ENCODE assay signal across 10 cellular contexts in the genomic region with DNA sequence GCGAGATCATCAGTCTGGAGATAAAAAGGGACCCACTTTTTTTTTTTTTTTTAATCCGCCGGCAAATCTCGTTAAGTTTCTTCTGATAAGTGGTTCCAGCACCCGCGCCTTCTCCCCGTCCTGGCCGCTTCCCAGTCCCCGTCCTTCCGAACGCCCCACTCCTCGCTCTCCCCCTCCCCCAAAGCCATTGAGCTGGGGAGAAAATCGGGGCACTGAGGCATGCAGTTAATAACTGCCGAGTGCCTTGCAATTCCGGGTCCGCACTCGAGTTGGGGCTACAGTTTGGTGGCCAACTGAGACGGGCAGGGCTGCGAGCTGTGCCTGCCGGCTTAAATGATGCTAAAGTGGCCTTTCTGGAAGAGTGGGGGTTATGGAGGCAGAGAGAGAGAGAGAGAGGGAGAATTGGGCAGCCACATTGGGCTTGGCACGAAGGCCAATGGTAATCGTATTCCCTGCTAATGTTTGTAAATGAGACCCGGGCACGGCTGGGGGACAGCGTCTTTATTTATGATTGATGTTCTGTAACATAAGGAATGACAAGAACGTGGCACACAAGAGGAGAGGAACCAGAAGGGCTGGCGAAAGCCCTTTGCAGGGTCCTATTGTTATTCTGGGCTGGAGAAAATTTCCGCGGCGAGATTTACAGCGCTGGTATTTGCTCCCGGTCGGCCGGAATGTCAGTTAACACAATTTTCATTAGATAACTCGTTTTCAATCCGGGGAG. TPM values are rescaled to one million over a fixed set of nuclear protein-coding genes. Genes with fewer than 3 reads are reported as not detected.
DNase-seq lines count a peak whose midpoint lies in the region; ATAC-seq and TF ChIP-seq lines count a peak whose summit lies in the region.
"Had no signal": no experiment of that assay in that cellular context is flagged by ENCODE, and none has a peak within 500 bp of the region (broad histone marks: within the 10 kb centered on the region; RNA-seq: fewer than 3 reads in every experiment).

No MANE protein-coding gene starts in this region.

- H3K27me3 Mint-ChIP-seq in CD4-positive, alpha-beta T cell, result peaks cover 74% of the 10 kb centered on the region
- peaks cover 51% of the 10 kb centered on the region for H3K27me3 Mint-ChIP-seq in H9 (ENCODE audit: low read depth)
- H3K27me3 Mint-ChIP-seq in activated T-helper 17 cell treated with anti-CD3 and anti-CD28 coated beads, Interleukin-2, amount 50 U/mL, for 72 hours, result peaks cover 57% of the 10 kb centered on the region

- H3K4ac ChIP-seq in H9 (ENCODE audit: low read depth, low read length), result no peak overlapping the region

- H3K9ac ChIP-seq in H9 (ENCODE audit: extremely low read depth, insufficient read length, low read length), result peak overlapping the region; percentile 56

- no peaks in the 10 kb centered on the region for H3K9me3 Mint-ChIP-seq in CD4-positive, alpha-beta T cell
- no peaks in the 10 kb centered on the region; a peak in 1 of 5 replicates for H3K9me3 Mint-ChIP-seq in H9
- H3K9me3 Mint-ChIP-seq in activated T-helper 17 cell treated with anti-CD3 and anti-CD28 coated beads, Interleukin-2, amount 50 U/mL, for 72 hours, result no peaks in the 10 kb centered on the region

- peaks cover 61% of the 10 kb centered on the region for H3K27me3 ChIP-seq in CD4-positive, alpha-beta T cell (ENCODE audit: control insufficient read depth, insufficient read depth, low read length)
- H3K27me3 ChIP-seq in H9 (ENCODE audit: insufficient read depth, low read length), result peaks cover 11% of the 10 kb centered on the region; the same call in 1 of the 2 replicates

- no peak overlapping the region for H4K5ac ChIP-seq in H9 (ENCODE audit: insufficient read length, low read depth, low read length)

- H2BK5ac ChIP-seq in H9 (ENCODE audit: insufficient read length, low read length), result no peak overlapping the region

- H3K4me3 Mint-ChIP-seq in CD4-positive, alpha-beta T cell, result peak overlapping the region; percentile 80
- H3K4me3 Mint-ChIP-seq in H9, result peak overlapping the region; percentile 76 to 93
- H3K4me3 Mint-ChIP-seq in activated T-helper 17 cell treated with anti-CD3 and anti-CD28 coated beads, Interleukin-2, amount 50 U/mL, for 72 hours, result peak overlapping the region; percentile 64

- peak overlapping the region; percentile 84 for H3K4me2 ChIP-seq in H9 (ENCODE audit: insufficient read depth, insufficient read length, low read length)

- H2BK20ac ChIP-seq in H9 (ENCODE audit: low read depth, low read length, poor library complexity, severe bottlenecking), result no peak overlapping the region

- no peak overlapping the region for H2BK15ac ChIP-seq in H9 (ENCODE audit: low read depth, low read length)

- H4K8ac ChIP-seq in H9 (replicated peaks; ENCODE audit: insufficient read length, low read depth, low read length), result no peak overlapping the region

- H2AFZ ChIP-seq in H9 (ENCODE audit: low read length), result no peak overlapping the region

- TF ChIP-seq CTCF in CD4-positive, alpha-beta T cell (IDR thresholded peaks at IDR 0.05), result no peak
- TF ChIP-seq CTCF in H9 (conservative IDR thresholded peaks at IDR 0.05), result no peak

- no peaks in the 10 kb centered on the region for H4K20me1 ChIP-seq in H9 (ENCODE audit: control insufficient read depth, insufficient read depth, insufficient read length)

- WGBS in H9 (ENCODE audit: extremely low coverage, insufficient read length, low lambda C conversion rate), result no CpG with 5 or more reads among the region's 36 CpGs

- H3K27ac ChIP-seq in CD4-positive, alpha-beta T cell (ENCODE audit: low read depth, low read length), result no peak overlapping the region
- no peak overlapping the region for H3K27ac ChIP-seq in H9 (ENCODE audit: insufficient read length, low read depth, low read length)

- DNase-seq in CD4-positive, alpha-beta T cell, result no peak
- DNase-seq in H9 (peak; percentile 55), left kidney (ENCODE audit: low read depth, low spot score) (peak; percentile 79), mucosa of gallbladder (ENCODE audit: low spot score) (no peak)
- DNase-seq: SHP77 treated with DMSO at 0.1 percent for 48 hours; stimulated activated CD4-positive, alpha-beta T cell treated with anti-CD3 and anti-CD28 coated beads, Interleukin-4, amount 100 ng/mL, for 24 hours had no signal

- no peak overlapping the region for H3K56ac ChIP-seq in H9 (ENCODE audit: insufficient read length, low read depth, low read length)

- H3K9me3 ChIP-seq in CD4-positive, alpha-beta T cell (ENCODE audit: control insufficient read depth, low read length), result no peaks in the 10 kb centered on the region
- no peaks in the 10 kb centered on the region for H3K9me3 ChIP-seq in H9 (ENCODE audit: control insufficient read depth, low read depth, low read length)

- POLR2A ChIA-PET in CD4-positive, alpha-beta T cell (lab: Charles Lee), result interaction anchor here (0.7 to 1.0 kb wide), 2 partner anchors 21 to 60 kb away, joined by 3 to 4 read pairs; no protein-coding TSS in a partner anchor

- peaks cover 22% of the 10 kb centered on the region for H3K23me2 ChIP-seq in H9 (ENCODE audit: insufficient read length, low read depth, low read length, poor library complexity, severe bottlenecking)

- H3K14ac ChIP-seq in H9 (ENCODE audit: insufficient read depth, low read length), result peak overlapping the region; percentile 71; the same call in 1 of the 2 replicates

- CTCF ChIA-PET in CD4-positive, alpha-beta T cell (lab: Charles Lee), result interaction anchor here (0.6 kb wide), 1 partner anchor 361 kb away, joined by 3 read pairs; no protein-coding TSS in a partner anchor

- H3K27ac Mint-ChIP-seq in CD4-positive, alpha-beta T cell, result no peak overlapping the region
- H3K27ac Mint-ChIP-seq in H9, result no peak overlapping the region; a peak in 2 of 7 replicates
- H3K27ac Mint-ChIP-seq in activated T-helper 17 cell treated with anti-CD3 and anti-CD28 coated beads, Interleukin-2, amount 50 U/mL, for 72 hours, result no peak overlapping the region

- H3T11ph ChIP-seq in H9 (ENCODE audit: low read length), result no peak overlapping the region

- H3K23ac ChIP-seq in H9 (ENCODE audit: insufficient read length, low read depth, low read length), result no peak overlapping the region

- no peaks in the 10 kb centered on the region; the same call in 1 of the 2 replicates for H3K79me2 ChIP-seq in H9 (ENCODE audit: insufficient read depth, low read length)

- no peak overlapping the region for H2BK12ac ChIP-seq in H9 (ENCODE audit: insufficient read length, low read depth, low read length)

- intact Hi-C loops in CD4-positive, alpha-beta T cell (cut with DNase I, micrococcal nuclease), result no loop called here

- no peak overlapping the region for H4K91ac ChIP-seq in H9 (ENCODE audit: insufficient read length, low read depth, low read length)

- no peaks in the 10 kb centered on the region; the same call in 1 of the 2 replicates for H3K4me1 ChIP-seq in H9 (ENCODE audit: insufficient read depth, low read length)

- no peaks in the 10 kb centered on the region for H3K79me1 ChIP-seq in H9 (ENCODE audit: insufficient read depth, low read depth, low read length, poor library complexity, severe bottlenecking)

- no peaks in the 10 kb centered on the region for H3K36me3 Mint-ChIP-seq in CD4-positive, alpha-beta T cell (ENCODE audit: low read depth)
- peaks cover 0 to 6% (median 3%) of the 10 kb centered on the region in 3 experiments; a peak in 3 of 7 replicates for H3K36me3 Mint-ChIP-seq in H9 (ENCODE audit: insufficient read depth in 1 of 3, low read depth in 3 of 3)
- no peaks in the 10 kb centered on the region for H3K36me3 Mint-ChIP-seq in activated T-helper 17 cell treated with anti-CD3 and anti-CD28 coated beads, Interleukin-2, amount 50 U/mL, for 72 hours (ENCODE audit: low read depth)

- no peak for ATAC-seq in CD4-positive, alpha-beta T cell (ENCODE audit: poor library complexity)
- no peak for ATAC-seq in activated T-helper 17 cell treated with anti-CD3 and anti-CD28 coated beads, Interleukin-2, amount 50 U/mL, for 72 hours (replicated peaks)
- ATAC-seq in GM21825 (IDR thresholded peaks at IDR 0.05; ENCODE audit: unreplicated experiment) (no peak), HG02763 (IDR thresholded peaks at IDR 0.05; ENCODE audit: unreplicated experiment) (no peak), HG03520 (IDR thresholded peaks at IDR 0.05; ENCODE audit: unreplicated experiment) (no peak)

- H2BK120ac ChIP-seq in H9 (ENCODE audit: low read depth, low read length, poor library complexity, severe bottlenecking), result no peak overlapping the region

- H2AK5ac ChIP-seq in H9 (ENCODE audit: insufficient read length, low read length), result no peak overlapping the region

- H3K4me1 Mint-ChIP-seq in CD4-positive, alpha-beta T cell (ENCODE audit: low read depth), result peaks cover 28% of the 10 kb centered on the region
- H3K4me1 Mint-ChIP-seq in H9, result peaks cover 25 to 35% of the 10 kb centered on the region in 2 experiments
- H3K4me1 Mint-ChIP-seq in activated T-helper 17 cell treated with anti-CD3 and anti-CD28 coated beads, Interleukin-2, amount 50 U/mL, for 72 hours, result peaks cover 6% of the 10 kb centered on the region

- H3K18ac ChIP-seq in H9 (ENCODE audit: insufficient read length, low read depth, low read length), result no peak overlapping the region

RNA-seq across cellular contexts. Expression of a gene that starts 1.8 kb away (rescaled TPM):
- total RNA-seq in CD4-positive, alpha-beta T cell, result under 1 TPM; 0.20 to 0.30 TPM
- total RNA-seq in H9 (2021) (6.3 and 6.4 TPM in 2 replicates), mucosa of gallbladder (0.60 TPM)
- total RNA-seq in activated T-helper 17 cell treated with anti-CD3 and anti-CD28 coated beads, Interleukin-2, amount 50 U/mL, for 72 hours, result under 1 TPM in 1 of 2 donors, not detected in 1; 0.24 TPM

Comparison
In these comparisons a context has a peak if more than half of its experiments do, and no peak if none do; other contexts are left out.
1. DNase-seq: peak in H9 (single experiment) and left kidney (single experiment); none in CD4-positive, alpha-beta T cell (0 of 10) and mucosa of gallbladder (single experiment).
2. Peak in every context shown above with its lines, with median percentiles within 50 percentile points of each other: H3K4me3 Mint-ChIP-seq.